In genomic region chr1:174968750-174969244, GRCh38 we compare ENCODE assay signal across 8 cellular contexts. TPM values are rescaled to one million over a fixed set of nuclear protein-coding genes. Genes with fewer than 3 reads are reported as not detected.
DNase-seq lines count a peak whose midpoint lies in the region; ATAC-seq and TF ChIP-seq lines count a peak whose summit lies in the region.

No MANE protein-coding gene starts in this region.

- H3K9me3 Mint-ChIP-seq in type B pancreatic cell, result no peaks in the 10 kb centered on the region

- DNase-seq in stimulated activated CD4-positive, alpha-beta T cell treated with anti-CD3 and anti-CD28 coated beads, Interleukin-15, amount 100 ng/mL, for 24 hours, result peak; percentile 8
- no peak for DNase-seq in stimulated activated CD4-positive, alpha-beta T cell treated with anti-CD3 and anti-CD28 coated beads, Interleukin-12 subunit alpha, Interleukin-12 subunit beta, amount 100 ng/mL, for 4 hours
- DNase-seq in SKM-1 (lab: John Stamatoyannopoulos, UW; ENCODE audit: unreplicated experiment) (peak; percentile 50), fibroblast of peridontal ligament (ENCODE audit: extremely low read depth) (peak; percentile 62), type B pancreatic cell (ENCODE audit: extremely low spot score, unreplicated experiment) (no peak), NCI-H82 (lab: John Stamatoyannopoulos, UW) (no peak), cortex of kidney (lab: John Stamatoyannopoulos, UW) (no peak)

- peak overlapping the region; percentile 89 for H3K27ac Mint-ChIP-seq in type B pancreatic cell

- peaks cover 41% of the 10 kb centered on the region for H3K4me1 Mint-ChIP-seq in type B pancreatic cell (ENCODE audit: unreplicated experiment)

- TF ChIP-seq CTCF in type B pancreatic cell (conservative IDR thresholded peaks at IDR 0.05), result no peak

- H3K4me3 Mint-ChIP-seq in type B pancreatic cell, result peak overlapping the region; percentile 46

- H3K27me3 Mint-ChIP-seq in type B pancreatic cell, result no peaks in the 10 kb centered on the region

- ATAC-seq in HG03060 (IDR thresholded peaks at IDR 0.05; ENCODE audit: low read depth, unreplicated experiment), result peak; percentile 81

- peaks cover 3% of the 10 kb centered on the region for H3K36me3 Mint-ChIP-seq in type B pancreatic cell

RNA-seq across cellular contexts. Expression of gene CACYBP, which starts 30.9 kb away (rescaled TPM):
- total RNA-seq in type B pancreatic cell (ENCODE audit: low replicate concordance), result 117 and 124 TPM in 2 replicates

RNA-seq across cellular contexts. Expression of gene MRPS14, which starts 54.4 kb away (rescaled TPM):
- 32.0 and 35.7 TPM in 2 replicates for total RNA-seq in type B pancreatic cell (ENCODE audit: low replicate concordance)

Comparison
In these comparisons a context has a peak if more than half of its experiments do, and no peak if none do; other contexts are left out.
1. DNase-seq: peak in stimulated activated CD4-positive, alpha-beta T cell treated with anti-CD3 and anti-CD28 coated beads, Interleukin-15, amount 100 ng/mL, for 24 hours (single experiment), SKM-1 (single experiment) and fibroblast of peridontal ligament (single experiment); none in stimulated activated CD4-positive, alpha-beta T cell treated with anti-CD3 and anti-CD28 coated beads, Interleukin-12 subunit alpha, Interleukin-12 subunit beta, amount 100 ng/mL, for 4 hours (single experiment), type B pancreatic cell (single experiment), NCI-H82 (single experiment) and cortex of kidney (single experiment).